In the genomic region with DNA sequence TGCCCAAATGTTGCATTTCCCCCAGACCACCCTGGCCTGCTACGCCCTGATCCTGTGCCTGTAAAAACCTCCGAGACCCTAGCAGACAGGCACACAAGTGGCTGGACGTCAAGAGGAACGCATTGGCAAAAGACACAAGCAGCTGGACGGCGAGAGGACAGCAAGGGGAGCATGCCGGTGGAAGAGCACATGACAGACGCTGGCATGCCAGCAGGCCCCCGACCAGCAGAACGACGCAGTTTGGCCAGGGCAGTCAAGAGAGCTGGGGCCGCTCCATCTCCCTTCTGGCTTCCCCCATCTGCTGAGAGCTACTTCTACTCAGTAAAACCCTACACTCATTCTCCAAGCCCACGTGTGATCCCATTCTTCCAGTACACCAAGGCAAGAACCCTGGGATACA, we compare ENCODE assay signal across 14 cellular contexts.
"Had no signal": no experiment of that assay in that cellular context is flagged by ENCODE, and none has a peak within 500 bp of the region (broad histone marks: within the 10 kb centered on the region; RNA-seq: fewer than 3 reads in every experiment).

No MANE protein-coding gene starts in this region.

- H3K27ac Mint-ChIP-seq: nephron, progenitor cell of endocrine pancreas, T-cell had no signal

- H3K4me3 Mint-ChIP-seq: activated T-cell treated with anti-CD3 and anti-CD28 coated beads, Interleukin-2, amount 50 U/mL, for 4 hours; nephron; T-cell had no signal

- H3K4me1 ChIP-seq: sigmoid colon, testis, upper lobe of left lung had no signal

- ATAC-seq: activated CD4-positive, CD25-positive, alpha-beta regulatory T cell treated with anti-CD3 and anti-CD28 coated beads, Interleukin-2, amount 50 U/mL, for 24 hours; T-cell had no signal

- H3K4me3 ChIP-seq: sigmoid colon, stomach, testis, upper lobe of left lung had no signal

- H3K4me1 Mint-ChIP-seq: nephron, T-cell had no signal

- H3K27me3 ChIP-seq: sigmoid colon, stomach, testis, upper lobe of left lung had no signal

- H3K27ac ChIP-seq: sigmoid colon, stomach, testis, upper lobe of left lung had no signal

- DNase-seq: activated CD4-positive, alpha-beta T cell treated with anti-CD3 and anti-CD28 coated beads, Interleukin-2, amount 50 U/mL, for 4 hours; activated T-cell treated with anti-CD3 and anti-CD28 coated beads, Interleukin-2, amount 50 U/mL, for 4 hours; kidney; sigmoid colon; SK-N-SH; stimulated activated CD4-positive, alpha-beta T cell treated with anti-CD3 and anti-CD28 coated beads, Interleukin-1b, Interleukin-23, amount 100 ng/mL, for 48 hours; stomach; T-cell; T1000; testis; upper lobe of left lung had no signal

- H3K27me3 Mint-ChIP-seq: progenitor cell of endocrine pancreas, T-cell had no signal

- H3K9me3 ChIP-seq: sigmoid colon, SK-N-SH, stomach, testis, upper lobe of left lung had no signal

- H3K9me3 Mint-ChIP-seq: activated T-cell treated with anti-CD3 and anti-CD28 coated beads, Interleukin-2, amount 50 U/mL, for 4 hours; nephron; T-cell had no signal
